ENCODE assay signal across 26 cellular contexts in the genomic region with DNA sequence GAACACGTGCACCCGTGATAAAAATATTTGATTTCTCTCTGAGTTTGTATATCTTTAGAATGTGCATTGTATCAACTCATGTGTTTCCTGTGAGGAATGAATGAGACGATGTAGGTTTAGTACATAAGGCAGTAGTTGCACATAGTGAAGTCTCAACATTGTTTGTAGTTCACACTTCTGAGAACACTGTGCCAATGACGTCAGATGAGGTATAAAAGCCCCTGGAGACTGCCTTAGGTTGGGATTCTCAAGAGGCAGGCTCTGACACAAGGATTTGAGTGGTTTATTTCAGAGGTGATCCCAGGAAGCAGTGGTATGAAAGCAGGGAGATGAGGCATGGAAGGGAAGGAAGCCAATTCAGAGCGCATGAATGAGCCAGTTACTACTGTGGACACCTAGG. TPM values are rescaled to one million over a fixed set of nuclear protein-coding genes. Genes with fewer than 3 reads are reported as not detected.
"Had no signal": no experiment of that assay in that cellular context is flagged by ENCODE, and none has a peak within 500 bp of the region (broad histone marks: within the 10 kb centered on the region; RNA-seq: fewer than 3 reads in every experiment).

No MANE protein-coding gene starts in this region.

- H3K36me3 Mint-ChIP-seq: mesothelial cell of epicardium; natural killer cell; stimulated activated effector memory CD8-positive, alpha-beta T cell treated with anti-CD3 and anti-CD28 coated beads, Interleukin-12 subunit alpha, Interleukin-12 subunit beta, amount 100 ng/mL, for 72 hours had no signal

- H3K27ac Mint-ChIP-seq: mesothelial cell of epicardium; natural killer cell; stimulated activated effector memory CD8-positive, alpha-beta T cell treated with anti-CD3 and anti-CD28 coated beads, Interleukin-12 subunit alpha, Interleukin-12 subunit beta, amount 100 ng/mL, for 72 hours; stimulated activated naive CD8-positive, alpha-beta T cell treated with anti-CD3 and anti-CD28 coated beads, Interleukin-15, Interleukin-2, amounts not matched to agents 100 ng/mL and 50 ng/mL, for 24 hours had no signal

- H3K4me3 Mint-ChIP-seq: mesothelial cell of epicardium; natural killer cell; stimulated activated effector memory CD8-positive, alpha-beta T cell treated with anti-CD3 and anti-CD28 coated beads, Interleukin-12 subunit alpha, Interleukin-12 subunit beta, amount 100 ng/mL, for 72 hours; stimulated activated naive CD8-positive, alpha-beta T cell treated with anti-CD3 and anti-CD28 coated beads, Interleukin-15, Interleukin-2, amounts not matched to agents 100 ng/mL and 50 ng/mL, for 24 hours had no signal

- H3K9me3 ChIP-seq: left ventricle myocardium inferior, pancreas, prostate gland, sigmoid colon, spleen, tibial nerve, upper lobe of left lung, vagina had no signal

- H3K4me1 ChIP-seq: pancreas had no signal

- H3K4me3 ChIP-seq: left ventricle myocardium inferior, lung, pancreas, prostate gland, sigmoid colon, spleen, tibial nerve, upper lobe of left lung, vagina had no signal

- ATAC-seq: natural killer cell; pancreas; right cardiac atrium; stimulated activated effector memory CD8-positive, alpha-beta T cell treated with anti-CD3 and anti-CD28 coated beads, Interleukin-12 subunit alpha, Interleukin-12 subunit beta, amount 100 ng/mL, for 72 hours had no signal

- DNase-seq: islet precursor cell; left ventricle myocardium inferior; mesendoderm; naive B cell; natural killer cell; nucleus accumbens; pancreas; posterior cingulate gyrus; retina; right cardiac atrium; sigmoid colon; small intestine; spleen; stimulated activated CD4-positive, alpha-beta T cell treated with anti-CD3 and anti-CD28 coated beads, Interleukin-4, amount 100 ng/mL, for 24 hours; stimulated activated naive CD4-positive, alpha-beta T cell; upper lobe of left lung had no signal

- FAIRE-seq: pancreas, small intestine had no signal

- H3K27ac ChIP-seq: left ventricle myocardium inferior, pancreas, prostate gland, sigmoid colon, spleen, tibial nerve, upper lobe of left lung, vagina had no signal

- H3K4me1 Mint-ChIP-seq: stimulated activated effector memory CD8-positive, alpha-beta T cell treated with anti-CD3 and anti-CD28 coated beads, Interleukin-12 subunit alpha, Interleukin-12 subunit beta, amount 100 ng/mL, for 72 hours had no signal

- H3K9me3 Mint-ChIP-seq: naive B cell; natural killer cell; stimulated activated naive CD8-positive, alpha-beta T cell treated with anti-CD3 and anti-CD28 coated beads, Interleukin-15, Interleukin-2, amounts not matched to agents 100 ng/mL and 50 ng/mL, for 24 hours had no signal

- H3K36me3 ChIP-seq: left ventricle myocardium inferior, pancreas, prostate gland, sigmoid colon, spleen, tibial nerve, upper lobe of left lung, vagina had no signal

RNA-seq across cellular contexts. Expression of a gene that starts 2.6 kb away (rescaled TPM):
- total RNA-seq: kidney epithelial cell, mononuclear cell, subcutaneous adipose tissue, vagina had no signal
